Comparison of ENCODE assay signal across 4 cellular contexts in the genomic region with DNA sequence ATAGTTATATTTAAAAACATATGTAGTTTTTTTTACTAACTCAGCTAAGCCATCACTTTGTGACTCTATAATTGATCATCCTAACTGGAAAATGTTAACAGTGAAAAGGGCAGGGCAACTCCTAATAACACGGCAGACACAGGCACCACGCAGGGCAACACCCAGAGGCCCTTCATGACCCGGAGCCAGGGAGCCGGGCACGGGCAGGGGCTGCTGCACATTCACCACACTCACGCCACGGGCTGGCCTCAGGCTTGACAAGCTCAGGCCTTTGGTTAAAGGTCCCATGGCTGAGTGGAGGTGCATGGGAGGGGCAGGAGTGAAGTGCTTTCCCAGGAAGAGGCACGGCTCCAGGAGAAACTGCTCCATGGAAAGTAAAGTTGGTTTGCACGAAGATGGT.
"Had no signal": no experiment of that assay in that cellular context is flagged by ENCODE, and none has a peak within 500 bp of the region (broad histone marks: within the 10 kb centered on the region; RNA-seq: fewer than 3 reads in every experiment).

No MANE protein-coding gene starts in this region.

- H2AFZ ChIP-seq: GM23338 had no signal

- H3K4me2 ChIP-seq: GM23338 had no signal

- H3K4me1 Mint-ChIP-seq: GM23338, H9 had no signal

- H3K4me3 Mint-ChIP-seq: GM23338, H9 had no signal

- DNase-seq: H9, HCEC 1CT, IMR-90 had no signal

- H3K4me3 ChIP-seq: GM23338 had no signal

- H3K9me3 Mint-ChIP-seq: GM23338, H9 had no signal

- H3K27ac Mint-ChIP-seq: GM23338, H9 had no signal

- ATAC-seq: GM23338 had no signal
